In genomic region chr14:34322940-34323418, GRCh38 we compare ENCODE assay signal across 8 cellular contexts.
DNase-seq lines count a peak whose midpoint lies in the region; ATAC-seq lines count a peak whose summit lies in the region.

No MANE protein-coding gene starts in this region.

- ATAC-seq in HG03354 (IDR thresholded peaks at IDR 0.05; ENCODE audit: poor library complexity, severe bottlenecking, unreplicated experiment), result peak; percentile 79

- no peaks in the 10 kb centered on the region for H3K9me3 Mint-ChIP-seq in activated CD4-positive, alpha-beta memory T cell treated with anti-CD3 and anti-CD28 coated beads for 36 hours

- intact Hi-C loops in activated CD4-positive, alpha-beta memory T cell treated with anti-CD3 and anti-CD28 coated beads for 36 hours (cut with micrococcal nuclease), result loop anchor here (2.0 to 5.0 kb wide), 2 partner anchors 482 to 1746 kb away; no protein-coding TSS in a partner anchor

- no peak overlapping the region for H3K4me3 Mint-ChIP-seq in activated CD4-positive, alpha-beta memory T cell treated with anti-CD3 and anti-CD28 coated beads for 36 hours

- H3K4me3 ChIP-seq in effector memory CD4-positive, alpha-beta T cell (ENCODE audit: insufficient read depth, low read depth, low read length, poor library complexity, severe bottlenecking), result no peak overlapping the region

- no peak overlapping the region for H3K27ac ChIP-seq in effector memory CD4-positive, alpha-beta T cell (ENCODE audit: insufficient read depth, low read length, poor library complexity, severe bottlenecking)

- POLR2A ChIA-PET in activated CD4-positive, alpha-beta memory T cell treated with anti-CD3 and anti-CD28 coated beads for 36 hours (lab: Charles Lee), result no interaction called here

- DNase-seq in activated gamma-delta T cell treated with Interleukin-2 at 50 U/mL for 16 hours (peak; percentile 73), activated gamma-delta T cell (lab: John Stamatoyannopoulos, UW) (no peak), NCI-H526 (lab: John Stamatoyannopoulos, UW) (peak; percentile 35 to 77), mucosa of gallbladder (ENCODE audit: low spot score) (peak; percentile 35)
- peak; percentile 80 for DNase-seq in activated CD4-positive, alpha-beta memory T cell treated with anti-CD3 and anti-CD28 coated beads for 36 hours
- DNase-seq in effector memory CD4-positive, alpha-beta T cell, result peak; percentile 17 to 55 (median 33)
- DNase-seq in stimulated activated CD8-positive, alpha-beta memory T cell treated with anti-CD3 and anti-CD28 coated beads, Interleukin-7, amount 100 ng/mL, for 24 hours (ENCODE audit: low read depth), result peak; percentile 60

- H3K27me3 Mint-ChIP-seq in activated CD4-positive, alpha-beta memory T cell treated with anti-CD3 and anti-CD28 coated beads for 36 hours, result peaks cover 1% of the 10 kb centered on the region

- no peaks in the 10 kb centered on the region for H3K36me3 Mint-ChIP-seq in activated CD4-positive, alpha-beta memory T cell treated with anti-CD3 and anti-CD28 coated beads for 36 hours

- H3K4me1 ChIP-seq in effector memory CD4-positive, alpha-beta T cell (ENCODE audit: control insufficient read depth, insufficient read depth, low read length, poor library complexity, severe bottlenecking), result no peaks in the 10 kb centered on the region

- H3K36me3 ChIP-seq in effector memory CD4-positive, alpha-beta T cell (ENCODE audit: control insufficient read depth, insufficient read depth, low read length), result no peaks in the 10 kb centered on the region

- no peaks in the 10 kb centered on the region for H3K9me3 ChIP-seq in effector memory CD4-positive, alpha-beta T cell (ENCODE audit: control insufficient read depth, low read length)

- no peak overlapping the region for H3K27ac Mint-ChIP-seq in activated CD4-positive, alpha-beta memory T cell treated with anti-CD3 and anti-CD28 coated beads for 36 hours

- no peaks in the 10 kb centered on the region for H3K27me3 ChIP-seq in effector memory CD4-positive, alpha-beta T cell (replicated peaks; ENCODE audit: control insufficient read depth, insufficient read depth, low read length, poor library complexity, severe bottlenecking)

- no peaks in the 10 kb centered on the region for H3K4me1 Mint-ChIP-seq in activated CD4-positive, alpha-beta memory T cell treated with anti-CD3 and anti-CD28 coated beads for 36 hours (ENCODE audit: low read depth)

- CTCF ChIA-PET in activated CD4-positive, alpha-beta memory T cell treated with anti-CD3 and anti-CD28 coated beads for 36 hours (lab: Charles Lee), result interaction anchor here (0.6 to 4.5 kb wide), 34 partner anchors 9 to 1758 kb away, joined by 3 to 32 read pairs (median 4); no protein-coding TSS in a partner anchor
